ENCODE assay signal across 1 cellular context in genomic region chr6:121760191-121760590, GRCh38.
TF ChIP-seq lines count a peak whose summit lies in the region.

No MANE protein-coding gene starts in this region.

TF ChIP-seq in H1, 55 proteins besides CTCF, POLR2A, EP300 and RAD21 (continued from another document):
- no peak for TF ChIP-seq CHD7 (IDR thresholded peaks at IDR 0.05; ENCODE audit: insufficient replicate concordance, low read length)
